Comparison of ENCODE assay signal across 17 cellular contexts in the genomic region with DNA sequence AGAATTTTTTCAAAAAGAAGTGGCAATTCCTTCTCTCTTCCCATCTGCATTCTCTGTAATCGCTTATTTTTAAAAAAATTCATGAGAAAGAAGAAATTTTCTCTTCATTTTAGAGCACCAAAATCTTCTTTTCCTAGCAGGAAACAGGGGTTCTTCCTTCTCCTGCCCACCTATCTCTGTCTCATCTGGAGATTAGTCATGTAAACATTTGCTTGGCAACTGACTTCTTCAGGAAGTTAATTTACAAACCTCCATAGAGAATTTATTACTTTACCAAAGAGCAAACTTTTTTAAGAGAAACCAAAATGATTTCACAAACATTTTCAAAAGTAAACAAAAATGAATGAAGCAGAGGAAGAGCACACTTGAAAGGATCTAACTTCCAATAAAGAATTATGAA. TPM values are rescaled to one million over a fixed set of nuclear protein-coding genes. Genes with fewer than 3 reads are reported as not detected.
"Had no signal": no experiment of that assay in that cellular context is flagged by ENCODE, and none has a peak within 500 bp of the region (broad histone marks: within the 10 kb centered on the region; RNA-seq: fewer than 3 reads in every experiment).

No MANE protein-coding gene starts in this region.

- H3K36me3 Mint-ChIP-seq: memory B cell; natural killer cell treated with Interleukin-12 subunit alpha and Interleukin-12 subunit beta and Interleukin-15 and Interleukin-18, amount 100 ng/mL, for 72 hours had no signal

- FAIRE-seq: astrocyte had no signal

- H3K4me3 Mint-ChIP-seq: activated naive CD8-positive, alpha-beta T cell treated with anti-CD3 and anti-CD28 coated beads, Interleukin-2, amount 50 U/mL, for 24 hours; activated T-helper 17 cell treated with anti-CD3 and anti-CD28 coated beads, Interleukin-2, amount 50 U/mL, for 72 hours; memory B cell; natural killer cell treated with Interleukin-12 subunit alpha and Interleukin-12 subunit beta and Interleukin-15 and Interleukin-18, amount 100 ng/mL, for 72 hours had no signal

- H3K4me3 ChIP-seq: psoas muscle, right lobe of liver had no signal

- DNase-seq: activated CD4-positive, alpha-beta T cell treated with anti-CD3 and anti-CD28 coated beads for 1 hour; activated CD4-positive, alpha-beta T cell treated with anti-CD3 and anti-CD28 coated beads, Interleukin-2, amount 50 U/mL, for 48 hours; activated naive CD4-positive, alpha-beta T cell treated with Interleukin-2 at 50 U/mL for 16 hours; activated naive CD8-positive, alpha-beta T cell treated with anti-CD3 and anti-CD28 coated beads, Interleukin-2, amount 50 U/mL, for 24 hours; hippocampal formation; left ventricle myocardium superior; occipital lobe; psoas muscle; right lobe of liver; stimulated activated naive CD8-positive, alpha-beta T cell treated with anti-CD3 and anti-CD28 coated beads, Interleukin-15, Interleukin-2, amounts not matched to agents 100 U/mL and 50 U/mL, for 24 hours; T-helper 1 cell; T1000 had no signal

- H3K27me3 ChIP-seq: right lobe of liver had no signal

- H3K27ac Mint-ChIP-seq: activated naive CD8-positive, alpha-beta T cell treated with anti-CD3 and anti-CD28 coated beads, Interleukin-2, amount 50 U/mL, for 24 hours; activated T-helper 17 cell treated with anti-CD3 and anti-CD28 coated beads, Interleukin-2, amount 50 U/mL, for 72 hours; memory B cell; natural killer cell treated with Interleukin-12 subunit alpha and Interleukin-12 subunit beta and Interleukin-15 and Interleukin-18, amount 100 ng/mL, for 72 hours had no signal

- H3K36me3 ChIP-seq: right lobe of liver had no signal

- H3K27ac ChIP-seq: psoas muscle, right lobe of liver had no signal

- H3K9me3 ChIP-seq: psoas muscle, right lobe of liver had no signal

- H3K4me1 Mint-ChIP-seq: activated naive CD8-positive, alpha-beta T cell treated with anti-CD3 and anti-CD28 coated beads, Interleukin-2, amount 50 U/mL, for 24 hours; activated T-helper 17 cell treated with anti-CD3 and anti-CD28 coated beads, Interleukin-2, amount 50 U/mL, for 72 hours; memory B cell had no signal

- H3K9me3 Mint-ChIP-seq: activated naive CD8-positive, alpha-beta T cell treated with anti-CD3 and anti-CD28 coated beads, Interleukin-2, amount 50 U/mL, for 24 hours; activated T-helper 17 cell treated with anti-CD3 and anti-CD28 coated beads, Interleukin-2, amount 50 U/mL, for 72 hours; memory B cell; natural killer cell treated with Interleukin-12 subunit alpha and Interleukin-12 subunit beta and Interleukin-15 and Interleukin-18, amount 100 ng/mL, for 72 hours had no signal

- H3K4me1 ChIP-seq: psoas muscle, right lobe of liver had no signal

RNA-seq across cellular contexts. Expression of a gene that starts 13.6 kb away (rescaled TPM):
- total RNA-seq: activated T-helper 17 cell treated with anti-CD3 and anti-CD28 coated beads, Interleukin-2, amount 50 U/mL, for 72 hours; astrocyte; dermis microvascular lymphatic vessel endothelial cell; left ventricle myocardium superior; natural killer cell treated with Interleukin-12 subunit alpha and Interleukin-12 subunit beta and Interleukin-15 and Interleukin-18, amount 100 ng/mL, for 72 hours; psoas muscle; right lobe of liver had no signal
